ENCODE assay signal across 8 cellular contexts in the genomic region with DNA sequence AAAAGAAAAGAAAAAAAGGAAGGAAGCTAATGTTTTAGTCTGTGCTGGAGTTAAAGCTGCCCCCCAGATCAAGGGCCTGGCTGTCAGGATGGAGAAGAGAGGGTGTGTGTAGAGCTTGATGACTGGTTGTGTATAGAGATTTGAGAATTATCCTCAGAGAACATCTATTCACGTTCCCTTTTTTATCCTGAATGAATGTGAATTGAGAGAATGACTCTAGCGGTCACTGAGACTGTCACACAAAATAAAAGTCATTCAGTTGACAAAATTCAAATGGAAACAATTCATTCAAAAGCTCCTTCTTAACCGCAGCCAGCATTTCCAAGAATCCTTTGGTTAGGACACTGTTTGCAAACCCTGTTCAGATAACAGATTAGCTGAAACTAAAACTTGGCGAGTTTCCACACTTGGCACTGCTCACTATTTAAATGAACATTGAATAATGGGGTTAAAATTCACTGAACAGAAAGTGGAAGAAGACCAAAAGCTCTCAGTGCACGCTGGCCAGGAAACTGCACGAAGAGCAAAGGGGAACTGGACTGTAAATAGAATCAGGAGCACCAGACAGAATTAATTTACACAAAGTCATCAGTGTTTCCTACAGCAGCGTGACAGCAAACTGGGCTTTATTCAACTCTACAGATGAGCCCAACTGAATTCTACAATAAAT. TPM values are rescaled to one million over a fixed set of nuclear protein-coding genes. Genes with fewer than 3 reads are reported as not detected.
DNase-seq lines count a peak whose midpoint lies in the region; ATAC-seq and TF ChIP-seq lines count a peak whose summit lies in the region.

No MANE protein-coding gene starts in this region.

- H3K27me3 Mint-ChIP-seq in activated naive CD4-positive, alpha-beta T cell treated with anti-CD3 and anti-CD28 coated beads, Interleukin-2, amount 50 U/mL, for 24 hours: no peaks in the 10 kb centered on the region
- H3K27me3 Mint-ChIP-seq in activated naive CD4-positive, alpha-beta T cell treated with anti-CD3 and anti-CD28 coated beads for 36 hours (ENCODE audit: low read depth): peaks cover 2% of the 10 kb centered on the region
- H3K27me3 Mint-ChIP-seq in T-helper 1 cell treated with Interleukin-12 subunit alpha and Interleukin-12 subunit beta and Interleukin-4 antibody, amounts not matched to agents 30 μg/mL and 1 μg/mL, for 36 hours (ENCODE audit: low read depth): peaks cover 15% of the 10 kb centered on the region

- no peaks in the 10 kb centered on the region for H3K9me3 ChIP-seq in gastroesophageal sphincter
- H3K9me3 ChIP-seq in esophagus squamous epithelium: no peaks in the 10 kb centered on the region

- CTCF ChIA-PET in activated naive CD4-positive, alpha-beta T cell treated with anti-CD3 and anti-CD28 coated beads for 36 hours (lab: Charles Lee): interaction anchor here (0.6 to 0.8 kb wide), 2 partner anchors 19 to 430 kb away, joined by 4 to 7 read pairs; no protein-coding TSS in a partner anchor

- H3K36me3 ChIP-seq in gastroesophageal sphincter (no peaks in the 10 kb centered on the region), esophagus squamous epithelium (no peaks in the 10 kb centered on the region)

- peaks cover 10% of the 10 kb centered on the region for H3K4me1 Mint-ChIP-seq in activated naive CD4-positive, alpha-beta T cell treated with anti-CD3 and anti-CD28 coated beads, Interleukin-2, amount 50 U/mL, for 24 hours
- H3K4me1 Mint-ChIP-seq in activated naive CD4-positive, alpha-beta T cell treated with anti-CD3 and anti-CD28 coated beads for 36 hours (ENCODE audit: low read depth): peaks cover 12% of the 10 kb centered on the region
- peaks cover 11% of the 10 kb centered on the region for H3K4me1 Mint-ChIP-seq in T-helper 1 cell treated with Interleukin-12 subunit alpha and Interleukin-12 subunit beta and Interleukin-4 antibody, amounts not matched to agents 30 μg/mL and 1 μg/mL, for 36 hours (ENCODE audit: low read depth)
- peaks cover 17% of the 10 kb centered on the region for H3K4me1 Mint-ChIP-seq in stimulated activated effector memory CD8-positive, alpha-beta T cell treated with anti-CD3 and anti-CD28 coated beads, Interleukin-12 subunit alpha, Interleukin-12 subunit beta, amount 100 ng/mL, for 72 hours

- intact Hi-C loops in activated naive CD4-positive, alpha-beta T cell treated with anti-CD3 and anti-CD28 coated beads for 36 hours (cut with micrococcal nuclease): no loop called here
- intact Hi-C loops in esophagus squamous epithelium (cut with DNase I): no loop called here

- DNase-seq in activated naive CD4-positive, alpha-beta T cell treated with anti-CD3 and anti-CD28 coated beads for 36 hours: no peak
- DNase-seq in stimulated activated effector memory CD8-positive, alpha-beta T cell treated with anti-CD3 and anti-CD28 coated beads, Interleukin-12 subunit alpha, Interleukin-12 subunit beta, amount 100 ng/mL, for 72 hours (ENCODE audit: low spot score in 2 of 2): no peak
- no peak for DNase-seq in SHP77 (lab: John Stamatoyannopoulos, UW)
- DNase-seq in esophagus squamous epithelium (lab: John Stamatoyannopoulos, UW): no peak

- H3K4me3 Mint-ChIP-seq in activated naive CD4-positive, alpha-beta T cell treated with anti-CD3 and anti-CD28 coated beads, Interleukin-2, amount 50 U/mL, for 24 hours: no peak overlapping the region
- no peak overlapping the region for H3K4me3 Mint-ChIP-seq in activated naive CD4-positive, alpha-beta T cell treated with anti-CD3 and anti-CD28 coated beads for 36 hours
- peak overlapping the region; percentile 39 for H3K4me3 Mint-ChIP-seq in T-helper 1 cell treated with Interleukin-12 subunit alpha and Interleukin-12 subunit beta and Interleukin-4 antibody, amounts not matched to agents 30 μg/mL and 1 μg/mL, for 36 hours
- H3K4me3 Mint-ChIP-seq in stimulated activated effector memory CD8-positive, alpha-beta T cell treated with anti-CD3 and anti-CD28 coated beads, Interleukin-12 subunit alpha, Interleukin-12 subunit beta, amount 100 ng/mL, for 72 hours: peak overlapping the region; percentile 28

- H3K36me3 Mint-ChIP-seq in activated naive CD4-positive, alpha-beta T cell treated with anti-CD3 and anti-CD28 coated beads, Interleukin-2, amount 50 U/mL, for 24 hours: peaks cover 1% of the 10 kb centered on the region
- no peaks in the 10 kb centered on the region for H3K36me3 Mint-ChIP-seq in activated naive CD4-positive, alpha-beta T cell treated with anti-CD3 and anti-CD28 coated beads for 36 hours (ENCODE audit: low read depth)
- no peaks in the 10 kb centered on the region for H3K36me3 Mint-ChIP-seq in T-helper 1 cell treated with Interleukin-12 subunit alpha and Interleukin-12 subunit beta and Interleukin-4 antibody, amounts not matched to agents 30 μg/mL and 1 μg/mL, for 36 hours (ENCODE audit: low read depth)
- no peaks in the 10 kb centered on the region for H3K36me3 Mint-ChIP-seq in stimulated activated effector memory CD8-positive, alpha-beta T cell treated with anti-CD3 and anti-CD28 coated beads, Interleukin-12 subunit alpha, Interleukin-12 subunit beta, amount 100 ng/mL, for 72 hours

- peak overlapping the region in 1 of 2 donors; percentile 5 for H3K4me3 ChIP-seq in gastroesophageal sphincter
- H3K4me3 ChIP-seq in esophagus squamous epithelium: peak overlapping the region in 1 of 4 donors; percentile 51

- WGBS in gastroesophageal sphincter (ENCODE audit: low coverage in 1 of 2), 2 donors: 0 to 8% methylated on average over 6 to 7 of the region's 7 CpGs
- WGBS in esophagus squamous epithelium, 2 donors: 1% methylated on average over 7 of the region's 7 CpGs

- H3K9me3 Mint-ChIP-seq in activated naive CD4-positive, alpha-beta T cell treated with anti-CD3 and anti-CD28 coated beads, Interleukin-2, amount 50 U/mL, for 24 hours: no peaks in the 10 kb centered on the region
- H3K9me3 Mint-ChIP-seq in activated naive CD4-positive, alpha-beta T cell treated with anti-CD3 and anti-CD28 coated beads for 36 hours: no peaks in the 10 kb centered on the region
- no peaks in the 10 kb centered on the region for H3K9me3 Mint-ChIP-seq in T-helper 1 cell treated with Interleukin-12 subunit alpha and Interleukin-12 subunit beta and Interleukin-4 antibody, amounts not matched to agents 30 μg/mL and 1 μg/mL, for 36 hours
- no peaks in the 10 kb centered on the region for H3K9me3 Mint-ChIP-seq in stimulated activated effector memory CD8-positive, alpha-beta T cell treated with anti-CD3 and anti-CD28 coated beads, Interleukin-12 subunit alpha, Interleukin-12 subunit beta, amount 100 ng/mL, for 72 hours

- peak overlapping the region; percentile 35 for H3K27ac Mint-ChIP-seq in activated naive CD4-positive, alpha-beta T cell treated with anti-CD3 and anti-CD28 coated beads, Interleukin-2, amount 50 U/mL, for 24 hours
- no peak overlapping the region for H3K27ac Mint-ChIP-seq in activated naive CD4-positive, alpha-beta T cell treated with anti-CD3 and anti-CD28 coated beads for 36 hours
- peak overlapping the region; percentile 13 for H3K27ac Mint-ChIP-seq in T-helper 1 cell treated with Interleukin-12 subunit alpha and Interleukin-12 subunit beta and Interleukin-4 antibody, amounts not matched to agents 30 μg/mL and 1 μg/mL, for 36 hours
- peak overlapping the region; percentile 8 for H3K27ac Mint-ChIP-seq in stimulated activated effector memory CD8-positive, alpha-beta T cell treated with anti-CD3 and anti-CD28 coated beads, Interleukin-12 subunit alpha, Interleukin-12 subunit beta, amount 100 ng/mL, for 72 hours

- H3K4me1 ChIP-seq in gastroesophageal sphincter: peaks cover 2 to 19% (median 7%) of the 10 kb centered on the region in 3 donors
- peaks cover 0 to 16% (median 0%) of the 10 kb centered on the region in 3 donors for H3K4me1 ChIP-seq in esophagus squamous epithelium

- peaks cover 4% of the 10 kb centered on the region for H3K27me3 ChIP-seq in gastroesophageal sphincter
- peaks cover 0 to 11% (median 0%) of the 10 kb centered on the region in 4 donors for H3K27me3 ChIP-seq in esophagus squamous epithelium

- TF ChIP-seq CTCF in gastroesophageal sphincter (IDR thresholded peaks at IDR 0.05): no peak
- no peak for TF ChIP-seq CTCF in esophagus squamous epithelium (IDR thresholded peaks at IDR 0.05)

- TF ChIP-seq EP300 in gastroesophageal sphincter (IDR thresholded peaks at IDR 0.05): no peak

- ATAC-seq in HG03060 (IDR thresholded peaks at IDR 0.05; ENCODE audit: low read depth, unreplicated experiment) (peak; percentile 47), gastroesophageal sphincter (peak; percentile 41)
- ATAC-seq in stimulated activated effector memory CD8-positive, alpha-beta T cell treated with anti-CD3 and anti-CD28 coated beads, Interleukin-12 subunit alpha, Interleukin-12 subunit beta, amount 100 ng/mL, for 72 hours: peak; percentile 69

- H3K27ac ChIP-seq in gastroesophageal sphincter: peak overlapping the region in 1 of 4 donors; percentile 30
- H3K27ac ChIP-seq in esophagus squamous epithelium: peak overlapping the region in 1 of 4 donors; percentile 4

- TF ChIP-seq POLR2A in gastroesophageal sphincter (IDR thresholded peaks at IDR 0.05) (no peak), esophagus squamous epithelium (IDR thresholded peaks at IDR 0.05) (no peak)

RNA-seq across cellular contexts. Expression of a gene that starts 13.6 kb away (rescaled TPM):
- 10 to 100 TPM; 11.0 to 11.1 TPM for total RNA-seq in activated naive CD4-positive, alpha-beta T cell treated with anti-CD3 and anti-CD28 coated beads for 36 hours
- 10 to 100 TPM in 1 of 4 donors, 1 to 10 TPM in 3; 2.5 to 11.6 (median 7.7) TPM for total RNA-seq in gastroesophageal sphincter
- total RNA-seq in esophagus squamous epithelium: 10 to 100 TPM in 3 of 4 donors, 1 to 10 TPM in 1; 5.0 to 24.8 (median 17.1) TPM

Comparison
In these comparisons a context has a peak if more than half of its experiments do, and no peak if none do; other contexts are left out.
1. H3K4me3 Mint-ChIP-seq: peak in T-helper 1 cell treated with Interleukin-12 subunit alpha and Interleukin-12 subunit beta and Interleukin-4 antibody, amounts not matched to agents 30 μg/mL and 1 μg/mL, for 36 hours (single experiment) and stimulated activated effector memory CD8-positive, alpha-beta T cell treated with anti-CD3 and anti-CD28 coated beads, Interleukin-12 subunit alpha, Interleukin-12 subunit beta, amount 100 ng/mL, for 72 hours (single experiment); none in activated naive CD4-positive, alpha-beta T cell treated with anti-CD3 and anti-CD28 coated beads, Interleukin-2, amount 50 U/mL, for 24 hours (single experiment) and activated naive CD4-positive, alpha-beta T cell treated with anti-CD3 and anti-CD28 coated beads for 36 hours (single experiment).
2. Peak in every context shown above with its lines, with median percentiles within 50 percentile points of each other: ATAC-seq.